ENCODE assay signal across 24 cellular contexts in the genomic region with DNA sequence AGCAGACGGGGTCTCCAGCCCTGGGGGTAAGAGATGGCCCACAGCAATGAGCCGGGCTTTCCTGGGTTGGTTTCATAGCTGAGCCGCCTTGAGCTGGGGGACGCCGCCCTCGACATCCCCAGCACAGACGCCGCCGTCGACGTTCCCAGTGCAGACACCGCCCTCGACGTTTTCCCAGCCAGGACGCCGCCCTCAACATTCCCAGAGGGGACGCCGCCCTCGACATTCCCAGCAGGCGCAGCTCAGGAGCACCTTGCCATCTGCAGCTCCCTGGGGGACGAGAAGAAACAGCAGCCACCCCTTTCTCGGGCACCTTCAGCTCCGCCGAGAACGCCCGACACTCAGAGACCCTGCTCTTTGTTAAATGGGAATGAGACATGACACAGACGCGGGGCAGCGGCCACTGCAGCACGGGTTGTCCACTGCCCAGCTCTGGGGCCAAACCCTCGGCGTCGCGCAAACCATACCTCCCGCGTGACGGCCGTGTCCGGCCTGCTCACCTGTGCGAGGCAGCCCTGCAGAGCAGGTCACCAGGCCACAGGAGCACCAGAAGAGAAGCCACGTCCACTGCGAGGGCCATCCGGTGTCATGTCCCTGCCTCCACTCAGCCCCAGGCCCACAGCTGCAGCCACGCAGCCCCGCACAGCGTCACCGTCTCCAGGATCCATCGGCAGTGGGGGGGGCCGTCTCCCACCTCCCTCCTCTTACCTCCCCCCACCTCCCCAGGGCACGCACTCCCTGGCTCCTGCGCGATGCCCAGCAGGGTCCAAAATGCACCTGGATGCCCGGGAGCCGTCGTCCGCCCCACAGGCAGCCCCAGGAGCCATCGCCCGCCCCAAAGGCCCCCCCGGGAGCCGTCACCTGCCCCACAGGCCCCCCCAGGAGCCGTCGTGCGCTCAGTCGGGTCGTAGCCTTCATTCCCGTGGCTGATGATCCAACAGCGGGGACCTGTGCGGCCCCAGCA.
"Had no signal": no experiment of that assay in that cellular context is flagged by ENCODE, and none has a peak within 500 bp of the region (broad histone marks: within the 10 kb centered on the region; RNA-seq: fewer than 3 reads in every experiment).

No MANE protein-coding gene starts in this region.

- H3K4me2 ChIP-seq: smooth muscle cell had no signal

- H3K9me3 ChIP-seq: gastrocnemius medialis, left lung, lower lobe of right lung, neutrophil, pancreas, suprapubic skin, transverse colon, upper lobe of right lung, uterus had no signal

- ATAC-seq: gastrocnemius medialis; left lung; lower lobe of right lung; natural killer cell; pancreas; sciatic nerve; stimulated activated naive CD8-positive, alpha-beta T cell treated with anti-CD3 and anti-CD28 coated beads, Interleukin-15, amount 100 ng/mL, for 72 hours; upper lobe of right lung had no signal

- H3K36me3 ChIP-seq: gastrocnemius medialis, left lung, lower lobe of right lung, neutrophil, pancreas, suprapubic skin, transverse colon, upper lobe of right lung, uterus had no signal

- H3K27me3 ChIP-seq: pancreas, uterus had no signal

- H3K27ac ChIP-seq: dorsolateral prefrontal cortex, gastrocnemius medialis, left lung, lower lobe of right lung, neutrophil, pancreas, suprapubic skin, transverse colon, upper lobe of right lung, uterus had no signal

- H3K4me3 ChIP-seq: dorsolateral prefrontal cortex, gastrocnemius medialis, left lung, lower lobe of right lung, pancreas, smooth muscle cell, suprapubic skin, transverse colon, upper lobe of right lung, uterus had no signal

- FAIRE-seq: colon, keratinocyte, pancreas had no signal

- H3K4me1 ChIP-seq: gastrocnemius medialis, left lung, lower lobe of right lung, pancreas, transverse colon, upper lobe of right lung, uterus had no signal

- DNase-seq: effector CD4-positive, alpha-beta T cell; gastrocnemius medialis; head of caudate nucleus; lower lobe of right lung; natural killer cell; retina; stimulated activated CD4-positive, alpha-beta T cell treated with anti-CD3 and anti-CD28 coated beads, Interleukin-12 subunit alpha, Interleukin-12 subunit beta, amount 100 ng/mL, for 4 hours; stimulated activated CD4-positive, alpha-beta T cell treated with anti-CD3 and anti-CD28 coated beads, Interleukin-1b, Interleukin-23, amount 100 ng/mL, for 48 hours; stimulated activated CD4-positive, alpha-beta T cell treated with anti-CD3 and anti-CD28 coated beads, Interleukin-4, amount 100 ng/mL, for 1 hour; stimulated activated CD8-positive, alpha-beta memory T cell treated with anti-CD3 and anti-CD28 coated beads, Interleukin-4, amount 100 ng/mL, for 48 hours; stimulated activated naive CD4-positive, alpha-beta T cell; stimulated activated naive CD8-positive, alpha-beta T cell treated with anti-CD3 and anti-CD28 coated beads, Interleukin-15, amount 100 ng/mL, for 72 hours; transverse colon; upper lobe of right lung; uterus had no signal
